Comparison of ENCODE assay signal across 2 cellular contexts in the genomic region with DNA sequence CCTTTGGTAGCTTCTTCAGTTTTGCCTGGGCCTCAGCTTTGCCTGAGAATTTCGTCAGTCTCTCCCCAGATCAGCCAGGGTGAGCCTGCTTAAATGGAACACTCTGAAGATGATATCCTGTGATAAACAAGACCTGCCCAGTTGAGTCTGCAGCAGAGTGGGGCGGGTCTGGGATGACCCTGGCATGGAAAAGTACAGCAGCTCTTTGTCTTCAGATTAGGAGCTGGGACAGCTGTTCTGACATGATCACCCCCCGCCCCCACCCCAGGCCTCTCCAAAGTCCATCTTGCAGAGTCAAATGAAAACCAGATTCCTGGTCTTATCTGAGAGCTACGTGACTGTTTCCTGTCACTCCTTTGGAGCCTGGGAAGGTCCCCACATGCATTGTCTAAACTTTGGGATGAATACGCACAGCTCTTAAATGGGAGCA.
A peak's percentile ranks its signal among the peaks of the same experiment; 100 is the strongest.
TF ChIP-seq lines count a peak whose summit lies in the region.

No MANE protein-coding gene starts in this region.

TF ChIP-seq in HepG2, 621 proteins besides CTCF, POLR2A, EP300 and RAD21 (continues in another document):
- TF ChIP-seq ZNF343 (CRISPR knock-in tag; IDR thresholded peaks at IDR 0.05) (no peak), JUN (CRISPR knock-in tag; IDR thresholded peaks at IDR 0.05) (no peak), PAWR (CRISPR knock-in tag; IDR thresholded peaks at IDR 0.05; ENCODE audit: borderline replicate concordance) (no peak), CAMTA2 (CRISPR knock-in tag; IDR thresholded peaks at IDR 0.05; ENCODE audit: borderline replicate concordance) (no peak), PCBP1 (IDR thresholded peaks at IDR 0.05; ENCODE audit: borderline replicate concordance, low read depth, low read length) (no peak), ZNF253 (CRISPR knock-in tag; IDR thresholded peaks at IDR 0.05; ENCODE audit: borderline replicate concordance) (no peak), RFX1 (IDR thresholded peaks at IDR 0.05) (no peak), ZNF777 (CRISPR knock-in tag; IDR thresholded peaks at IDR 0.05) (no peak), CCAR2 (optimal IDR thresholded peaks at IDR 0.05; ENCODE audit: low read depth, low read length) (no peak), ZNF75D (CRISPR knock-in tag; IDR thresholded peaks at IDR 0.05; ENCODE audit: borderline replicate concordance) (no peak), CENPX (CRISPR knock-in tag; IDR thresholded peaks at IDR 0.05) (no peak), ETV5 (CRISPR knock-in tag; IDR thresholded peaks at IDR 0.05; ENCODE audit: borderline replicate concordance) (peak; percentile 62; the same call in 1 of the 2 replicates), LCORL (IDR thresholded peaks at IDR 0.05) (no peak), LCORL (CRISPR knock-in tag; IDR thresholded peaks at IDR 0.05) (peak; percentile 93), ISX (CRISPR knock-in tag; conservative IDR thresholded peaks at IDR 0.05) (no peak), STAG1 (CRISPR knock-in tag; IDR thresholded peaks at IDR 0.05) (peak; percentile 22), ZFP41 (CRISPR knock-in tag; IDR thresholded peaks at IDR 0.05; ENCODE audit: borderline replicate concordance) (no peak), SPEN (CRISPR knock-in tag; IDR thresholded peaks at IDR 0.05; ENCODE audit: low read depth) (peak; percentile 66; the same call in 1 of the 2 replicates)
- TF ChIP-seq, protein P1, sequence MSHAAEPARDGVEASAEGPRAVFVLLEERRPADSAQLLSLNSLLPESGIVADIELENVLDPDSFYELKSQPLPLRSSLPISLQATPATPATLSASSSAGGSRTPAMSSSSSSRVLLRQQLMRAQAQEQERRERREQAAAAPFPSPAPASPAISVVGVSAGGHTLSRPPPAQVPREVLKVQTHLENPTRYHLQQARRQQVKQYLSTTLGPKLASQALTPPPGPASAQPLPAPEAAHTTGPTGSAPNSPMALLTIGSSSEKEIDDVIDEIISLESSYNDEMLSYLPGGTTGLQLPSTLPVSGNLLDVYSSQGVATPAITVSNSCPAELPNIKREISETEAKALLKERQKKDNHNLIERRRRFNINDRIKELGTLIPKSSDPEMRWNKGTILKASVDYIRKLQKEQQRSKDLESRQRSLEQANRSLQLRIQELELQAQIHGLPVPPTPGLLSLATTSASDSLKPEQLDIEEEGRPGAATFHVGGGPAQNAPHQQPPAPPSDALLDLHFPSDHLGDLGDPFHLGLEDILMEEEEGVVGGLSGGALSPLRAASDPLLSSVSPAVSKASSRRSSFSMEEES (CRISPR knock-in tag; IDR thresholded peaks at IDR 0.05): peak; percentile 45; the same call in 1 of the 2 replicates
- TF ChIP-seq, protein P2, sequence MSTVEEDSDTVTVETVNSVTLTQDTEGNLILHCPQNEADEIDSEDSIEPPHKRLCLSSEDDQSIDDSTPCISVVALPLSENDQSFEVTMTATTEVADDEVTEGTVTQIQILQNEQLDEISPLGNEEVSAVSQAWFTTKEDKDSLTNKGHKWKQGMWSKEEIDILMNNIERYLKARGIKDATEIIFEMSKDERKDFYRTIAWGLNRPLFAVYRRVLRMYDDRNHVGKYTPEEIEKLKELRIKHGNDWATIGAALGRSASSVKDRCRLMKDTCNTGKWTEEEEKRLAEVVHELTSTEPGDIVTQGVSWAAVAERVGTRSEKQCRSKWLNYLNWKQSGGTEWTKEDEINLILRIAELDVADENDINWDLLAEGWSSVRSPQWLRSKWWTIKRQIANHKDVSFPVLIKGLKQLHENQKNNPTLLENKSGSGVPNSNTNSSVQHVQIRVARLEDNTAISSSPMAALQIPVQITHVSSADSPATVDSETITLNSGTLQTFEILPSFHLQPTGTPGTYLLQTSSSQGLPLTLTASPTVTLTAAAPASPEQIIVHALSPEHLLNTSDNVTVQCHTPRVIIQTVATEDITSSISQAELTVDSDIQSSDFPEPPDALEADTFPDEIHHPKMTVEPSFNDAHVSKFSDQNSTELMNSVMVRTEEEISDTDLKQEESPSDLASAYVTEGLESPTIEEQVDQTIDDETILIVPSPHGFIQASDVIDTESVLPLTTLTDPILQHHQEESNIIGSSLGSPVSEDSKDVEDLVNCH (CRISPR knock-in tag; IDR thresholded peaks at IDR 0.05): no peak
- TF ChIP-seq, protein P3, sequence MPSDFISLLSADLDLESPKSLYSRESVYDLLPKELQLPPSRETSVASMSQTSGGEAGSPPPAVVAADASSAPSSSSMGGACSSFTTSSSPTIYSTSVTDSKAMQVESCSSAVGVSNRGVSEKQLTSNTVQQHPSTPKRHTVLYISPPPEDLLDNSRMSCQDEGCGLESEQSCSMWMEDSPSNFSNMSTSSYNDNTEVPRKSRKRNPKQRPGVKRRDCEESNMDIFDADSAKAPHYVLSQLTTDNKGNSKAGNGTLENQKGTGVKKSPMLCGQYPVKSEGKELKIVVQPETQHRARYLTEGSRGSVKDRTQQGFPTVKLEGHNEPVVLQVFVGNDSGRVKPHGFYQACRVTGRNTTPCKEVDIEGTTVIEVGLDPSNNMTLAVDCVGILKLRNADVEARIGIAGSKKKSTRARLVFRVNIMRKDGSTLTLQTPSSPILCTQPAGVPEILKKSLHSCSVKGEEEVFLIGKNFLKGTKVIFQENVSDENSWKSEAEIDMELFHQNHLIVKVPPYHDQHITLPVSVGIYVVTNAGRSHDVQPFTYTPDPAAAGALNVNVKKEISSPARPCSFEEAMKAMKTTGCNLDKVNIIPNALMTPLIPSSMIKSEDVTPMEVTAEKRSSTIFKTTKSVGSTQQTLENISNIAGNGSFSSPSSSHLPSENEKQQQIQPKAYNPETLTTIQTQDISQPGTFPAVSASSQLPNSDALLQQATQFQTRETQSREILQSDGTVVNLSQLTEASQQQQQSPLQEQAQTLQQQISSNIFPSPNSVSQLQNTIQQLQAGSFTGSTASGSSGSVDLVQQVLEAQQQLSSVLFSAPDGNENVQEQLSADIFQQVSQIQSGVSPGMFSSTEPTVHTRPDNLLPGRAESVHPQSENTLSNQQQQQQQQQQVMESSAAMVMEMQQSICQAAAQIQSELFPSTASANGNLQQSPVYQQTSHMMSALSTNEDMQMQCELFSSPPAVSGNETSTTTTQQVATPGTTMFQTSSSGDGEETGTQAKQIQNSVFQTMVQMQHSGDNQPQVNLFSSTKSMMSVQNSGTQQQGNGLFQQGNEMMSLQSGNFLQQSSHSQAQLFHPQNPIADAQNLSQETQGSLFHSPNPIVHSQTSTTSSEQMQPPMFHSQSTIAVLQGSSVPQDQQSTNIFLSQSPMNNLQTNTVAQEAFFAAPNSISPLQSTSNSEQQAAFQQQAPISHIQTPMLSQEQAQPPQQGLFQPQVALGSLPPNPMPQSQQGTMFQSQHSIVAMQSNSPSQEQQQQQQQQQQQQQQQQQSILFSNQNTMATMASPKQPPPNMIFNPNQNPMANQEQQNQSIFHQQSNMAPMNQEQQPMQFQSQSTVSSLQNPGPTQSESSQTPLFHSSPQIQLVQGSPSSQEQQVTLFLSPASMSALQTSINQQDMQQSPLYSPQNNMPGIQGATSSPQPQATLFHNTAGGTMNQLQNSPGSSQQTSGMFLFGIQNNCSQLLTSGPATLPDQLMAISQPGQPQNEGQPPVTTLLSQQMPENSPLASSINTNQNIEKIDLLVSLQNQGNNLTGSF (CRISPR knock-in tag; IDR thresholded peaks at IDR 0.05): no peak

TF ChIP-seq in K562, 482 proteins besides CTCF, POLR2A, EP300 and RAD21:
- TF ChIP-seq, protein P4, sequence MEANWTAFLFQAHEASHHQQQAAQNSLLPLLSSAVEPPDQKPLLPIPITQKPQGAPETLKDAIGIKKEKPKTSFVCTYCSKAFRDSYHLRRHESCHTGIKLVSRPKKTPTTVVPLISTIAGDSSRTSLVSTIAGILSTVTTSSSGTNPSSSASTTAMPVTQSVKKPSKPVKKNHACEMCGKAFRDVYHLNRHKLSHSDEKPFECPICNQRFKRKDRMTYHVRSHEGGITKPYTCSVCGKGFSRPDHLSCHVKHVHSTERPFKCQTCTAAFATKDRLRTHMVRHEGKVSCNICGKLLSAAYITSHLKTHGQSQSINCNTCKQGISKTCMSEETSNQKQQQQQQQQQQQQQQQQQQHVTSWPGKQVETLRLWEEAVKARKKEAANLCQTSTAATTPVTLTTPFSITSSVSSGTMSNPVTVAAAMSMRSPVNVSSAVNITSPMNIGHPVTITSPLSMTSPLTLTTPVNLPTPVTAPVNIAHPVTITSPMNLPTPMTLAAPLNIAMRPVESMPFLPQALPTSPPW (CRISPR knock-in tag; IDR thresholded peaks at IDR 0.05): peak; percentile 55; the same call in 1 of the 2 replicates
- TF ChIP-seq, protein P5, sequence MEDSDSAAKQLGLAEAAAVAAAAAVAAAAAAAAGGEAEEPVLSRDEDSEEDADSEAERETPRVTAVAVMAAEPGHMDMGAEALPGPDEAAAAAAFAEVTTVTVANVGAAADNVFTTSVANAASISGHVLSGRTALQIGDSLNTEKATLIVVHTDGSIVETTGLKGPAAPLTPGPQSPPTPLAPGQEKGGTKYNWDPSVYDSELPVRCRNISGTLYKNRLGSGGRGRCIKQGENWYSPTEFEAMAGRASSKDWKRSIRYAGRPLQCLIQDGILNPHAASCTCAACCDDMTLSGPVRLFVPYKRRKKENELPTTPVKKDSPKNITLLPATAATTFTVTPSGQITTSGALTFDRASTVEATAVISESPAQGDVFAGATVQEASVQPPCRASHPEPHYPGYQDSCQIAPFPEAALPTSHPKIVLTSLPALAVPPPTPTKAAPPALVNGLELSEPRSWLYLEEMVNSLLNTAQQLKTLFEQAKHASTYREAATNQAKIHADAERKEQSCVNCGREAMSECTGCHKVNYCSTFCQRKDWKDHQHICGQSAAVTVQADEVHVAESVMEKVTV (CRISPR knock-in tag; IDR thresholded peaks at IDR 0.05): 0 out of 2 replicates have a peak, but pooled peaks have one; percentile 3
- TF ChIP-seq, protein P6, sequence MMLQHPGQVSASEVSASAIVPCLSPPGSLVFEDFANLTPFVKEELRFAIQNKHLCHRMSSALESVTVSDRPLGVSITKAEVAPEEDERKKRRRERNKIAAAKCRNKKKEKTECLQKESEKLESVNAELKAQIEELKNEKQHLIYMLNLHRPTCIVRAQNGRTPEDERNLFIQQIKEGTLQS (IDR thresholded peaks at IDR 0.05): no peak
- TF ChIP-seq, protein P6 (CRISPR knock-in tag; conservative IDR thresholded peaks at IDR 0.05): no peak
- TF ChIP-seq, protein P7, sequence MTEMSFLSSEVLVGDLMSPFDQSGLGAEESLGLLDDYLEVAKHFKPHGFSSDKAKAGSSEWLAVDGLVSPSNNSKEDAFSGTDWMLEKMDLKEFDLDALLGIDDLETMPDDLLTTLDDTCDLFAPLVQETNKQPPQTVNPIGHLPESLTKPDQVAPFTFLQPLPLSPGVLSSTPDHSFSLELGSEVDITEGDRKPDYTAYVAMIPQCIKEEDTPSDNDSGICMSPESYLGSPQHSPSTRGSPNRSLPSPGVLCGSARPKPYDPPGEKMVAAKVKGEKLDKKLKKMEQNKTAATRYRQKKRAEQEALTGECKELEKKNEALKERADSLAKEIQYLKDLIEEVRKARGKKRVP (CRISPR knock-in tag; IDR thresholded peaks at IDR 0.05): 0 out of 2 replicates have a peak, but pooled peaks have one; percentile 41
- TF ChIP-seq ZNF175 (CRISPR knock-in tag; IDR thresholded peaks at IDR 0.05; ENCODE audit: low read depth) (peak; percentile 34; the same call in 1 of the 2 replicates), CHCHD3 (CRISPR knock-in tag; IDR thresholded peaks at IDR 0.05) (no peak)
TF ChIP-seq in K562: peak in this region for 4.
